Comparison of ENCODE assay signal across 25 cellular contexts in genomic region chr14:44732144-44732543, GRCh38.
"Had no signal": no experiment of that assay in that cellular context is flagged by ENCODE, and none has a peak within 500 bp of the region (broad histone marks: within the 10 kb centered on the region; RNA-seq: fewer than 3 reads in every experiment).

No MANE protein-coding gene starts in this region.

- H3K4me2 ChIP-seq: PC-9 had no signal

- H3K9me3 ChIP-seq: ascending aorta had no signal

- H3K4me1 ChIP-seq: ascending aorta had no signal

- H3K27me3 ChIP-seq: ascending aorta, cardiac muscle cell had no signal

- H3K36me3 ChIP-seq: ascending aorta, cardiac muscle cell, WERI-Rb-1 had no signal

- H3K27ac ChIP-seq: ascending aorta, cardiac muscle cell, PC-9, RWPE1, WERI-Rb-1 had no signal

- H3K4me3 ChIP-seq: ascending aorta, cardiac muscle cell, K562, PC-9 had no signal

- H2AFZ ChIP-seq: PC-9 had no signal

- DNase-seq: activated CD4-positive, alpha-beta memory T cell treated with anti-CD3 and anti-CD28 coated beads, Interleukin-2, amount 10 ng/mL, durations not matched to agents 7 days and 5 days; activated CD4-positive, alpha-beta T cell treated with anti-CD3 and anti-CD28 coated beads for 1 hour; activated CD4-positive, alpha-beta T cell treated with anti-CD3 and anti-CD28 coated beads for 48 hours; activated CD4-positive, CD25-positive, alpha-beta regulatory T cell; activated CD8-positive, alpha-beta memory T cell treated with anti-CD3 and anti-CD28 coated beads for 24 hours; activated CD8-positive, alpha-beta memory T cell treated with anti-CD3 and anti-CD28 coated beads, Interleukin-2, amount 10 ng/mL, durations not matched to agents 7 days and 5 days; activated CD8-positive, alpha-beta memory T cell treated with anti-CD3 and anti-CD28 coated beads, Interleukin-2, amount 50 U/mL, for 48 hours; activated effector memory CD4-positive, alpha-beta T cell treated with Interleukin-2 at 50 U/mL for 16 hours; activated naive CD4-positive, alpha-beta T cell treated with anti-CD3 and anti-CD28 coated beads, Interleukin-2, amount 10 ng/mL, durations not matched to agents 7 days and 5 days; activated T-cell treated with anti-CD3 and anti-CD28 coated beads, Interleukin-2, amount 50 U/mL, for 48 hours; amygdala; NCI-H1105; NCI-H1417 treated with DMSO at 0.1 percent for 48 hours; NCI-H1694 treated with DMSO at 0.1 percent for 48 hours; NCI-H2029; NCI-H524; PC-9; SIG-M5; SW 1271; T1000; WERI-Rb-1 had no signal
